35 cellular contexts compared by ENCODE assay signal in genomic region chr5:125863579-125863978, GRCh38.
"Had no signal": no experiment of that assay in that cellular context is flagged by ENCODE, and none has a peak within 500 bp of the region (broad histone marks: within the 10 kb centered on the region; RNA-seq: fewer than 3 reads in every experiment).

No MANE protein-coding gene starts in this region.

- H3K27me3 Mint-ChIP-seq: activated CD4-positive, alpha-beta memory T cell treated with anti-CD3 and anti-CD28 coated beads, Interleukin-2, amount 10 ng/mL, durations not matched to agents 7 days and 5 days; activated CD4-positive, alpha-beta T cell treated with anti-CD3 and anti-CD28 coated beads for 36 hours; activated CD4-positive, alpha-beta T cell treated with anti-CD3 and anti-CD28 coated beads, Interleukin-2, amount 10 ng/mL, durations not matched to agents 7 days and 5 days; activated CD8-positive, alpha-beta memory T cell treated with anti-CD3 and anti-CD28 coated beads, Interleukin-2, amount 10 ng/mL, durations not matched to agents 7 days and 5 days; activated naive CD4-positive, alpha-beta T cell treated with anti-CD3 and anti-CD28 coated beads, Interleukin-2, amount 10 ng/mL, durations not matched to agents 7 days and 5 days; activated naive CD4-positive, alpha-beta T cell treated with anti-CD3 and anti-CD28 coated beads, Interleukin-2, amount 50 U/mL, for 24 hours; activated naive CD8-positive, alpha-beta T cell; activated naive CD8-positive, alpha-beta T cell treated with anti-CD3 and anti-CD28 coated beads, Interleukin-2, amount 10 ng/mL, durations not matched to agents 7 days and 5 days; activated naive CD8-positive, alpha-beta T cell treated with anti-CD3 and anti-CD28 coated beads, Interleukin-2, amount 50 U/mL, for 24 hours; activated T-cell treated with anti-CD3 and anti-CD28 coated beads, Interleukin-2, amount 50 U/mL, for 24 hours; brain had no signal

- H3K9me3 ChIP-seq: ascending aorta, breast epithelium had no signal

- H3K4me1 ChIP-seq: ascending aorta, breast epithelium had no signal

- H3K36me3 ChIP-seq: ascending aorta, breast epithelium, WERI-Rb-1 had no signal

- H3K4me1 Mint-ChIP-seq: activated CD4-positive, alpha-beta memory T cell treated with anti-CD3 and anti-CD28 coated beads, Interleukin-2, amount 10 ng/mL, durations not matched to agents 7 days and 5 days; activated CD4-positive, alpha-beta T cell treated with anti-CD3 and anti-CD28 coated beads for 36 hours; activated CD4-positive, alpha-beta T cell treated with anti-CD3 and anti-CD28 coated beads, Interleukin-2, amount 10 ng/mL, durations not matched to agents 7 days and 5 days; activated CD8-positive, alpha-beta memory T cell treated with anti-CD3 and anti-CD28 coated beads, Interleukin-2, amount 10 ng/mL, durations not matched to agents 7 days and 5 days; activated naive CD4-positive, alpha-beta T cell treated with anti-CD3 and anti-CD28 coated beads, Interleukin-2, amount 10 ng/mL, durations not matched to agents 7 days and 5 days; activated naive CD4-positive, alpha-beta T cell treated with anti-CD3 and anti-CD28 coated beads, Interleukin-2, amount 50 U/mL, for 24 hours; activated naive CD8-positive, alpha-beta T cell treated with anti-CD3 and anti-CD28 coated beads, Interleukin-2, amount 10 ng/mL, durations not matched to agents 7 days and 5 days; activated naive CD8-positive, alpha-beta T cell treated with anti-CD3 and anti-CD28 coated beads, Interleukin-2, amount 50 U/mL, for 24 hours; WTC11 had no signal

- H3K4me3 Mint-ChIP-seq: activated CD4-positive, alpha-beta memory T cell treated with anti-CD3 and anti-CD28 coated beads, Interleukin-2, amount 10 ng/mL, durations not matched to agents 7 days and 5 days; activated CD4-positive, alpha-beta T cell treated with anti-CD3 and anti-CD28 coated beads for 36 hours; activated CD4-positive, alpha-beta T cell treated with anti-CD3 and anti-CD28 coated beads, Interleukin-2, amount 10 ng/mL, durations not matched to agents 7 days and 5 days; activated CD8-positive, alpha-beta memory T cell treated with anti-CD3 and anti-CD28 coated beads, Interleukin-2, amount 10 ng/mL, durations not matched to agents 7 days and 5 days; activated CD8-positive, alpha-beta T cell treated with anti-CD3 and anti-CD28 coated beads, Interleukin-2, amount 10 ng/mL, durations not matched to agents 7 days and 5 days; activated naive CD4-positive, alpha-beta T cell treated with anti-CD3 and anti-CD28 coated beads, Interleukin-2, amount 10 ng/mL, durations not matched to agents 7 days and 5 days; activated naive CD4-positive, alpha-beta T cell treated with anti-CD3 and anti-CD28 coated beads, Interleukin-2, amount 50 U/mL, for 24 hours; activated naive CD8-positive, alpha-beta T cell; activated naive CD8-positive, alpha-beta T cell treated with anti-CD3 and anti-CD28 coated beads, Interleukin-2, amount 10 ng/mL, durations not matched to agents 7 days and 5 days; activated naive CD8-positive, alpha-beta T cell treated with anti-CD3 and anti-CD28 coated beads, Interleukin-2, amount 50 U/mL, for 24 hours; activated T-cell treated with anti-CD3 and anti-CD28 coated beads, Interleukin-2, amount 50 U/mL, for 24 hours; T-helper 1 cell treated with Interleukin-12 subunit alpha and Interleukin-12 subunit beta and Interleukin-4 antibody, amounts not matched to agents 30 μg/mL and 1 μg/mL, for 36 hours; T-helper 2 cell treated with Interferon-gamma antibody and Interleukin-4, amounts not matched to agents 5 μg/mL and 100 μg/mL, for 36 hours; WTC11 had no signal

- H3K36me3 Mint-ChIP-seq: activated CD8-positive, alpha-beta memory T cell treated with anti-CD3 and anti-CD28 coated beads, Interleukin-2, amount 10 ng/mL, durations not matched to agents 7 days and 5 days; activated naive CD4-positive, alpha-beta T cell treated with anti-CD3 and anti-CD28 coated beads, Interleukin-2, amount 10 ng/mL, durations not matched to agents 7 days and 5 days; activated naive CD4-positive, alpha-beta T cell treated with anti-CD3 and anti-CD28 coated beads, Interleukin-2, amount 50 U/mL, for 24 hours; activated naive CD8-positive, alpha-beta T cell; activated naive CD8-positive, alpha-beta T cell treated with anti-CD3 and anti-CD28 coated beads, Interleukin-2, amount 10 ng/mL, durations not matched to agents 7 days and 5 days; brain; WTC11 had no signal

- H3K27ac ChIP-seq: ascending aorta, breast epithelium, WERI-Rb-1 had no signal

- DNase-seq: activated CD4-positive, alpha-beta memory T cell treated with anti-CD3 and anti-CD28 coated beads, Interleukin-2, amount 10 ng/mL, durations not matched to agents 7 days and 5 days; activated CD4-positive, alpha-beta T cell treated with anti-CD3 and anti-CD28 coated beads for 1 hour; activated CD4-positive, alpha-beta T cell treated with anti-CD3 and anti-CD28 coated beads for 36 hours; activated CD4-positive, alpha-beta T cell treated with anti-CD3 and anti-CD28 coated beads for 48 hours; activated CD4-positive, alpha-beta T cell treated with anti-CD3 and anti-CD28 coated beads, Interleukin-2, amount 10 ng/mL, durations not matched to agents 7 days and 5 days; activated CD4-positive, alpha-beta T cell treated with anti-CD3 and anti-CD28 coated beads, Interleukin-2, amount 50 U/mL, for 48 hours; activated CD4-positive, CD25-positive, alpha-beta regulatory T cell; activated CD8-positive, alpha-beta memory T cell treated with anti-CD3 and anti-CD28 coated beads for 24 hours; activated CD8-positive, alpha-beta memory T cell treated with anti-CD3 and anti-CD28 coated beads, Interleukin-2, amount 10 ng/mL, durations not matched to agents 7 days and 5 days; activated CD8-positive, alpha-beta memory T cell treated with anti-CD3 and anti-CD28 coated beads, Interleukin-2, amount 50 U/mL, for 48 hours; activated CD8-positive, alpha-beta T cell treated with anti-CD3 and anti-CD28 coated beads, Interleukin-2, amount 10 ng/mL, durations not matched to agents 7 days and 5 days; activated effector memory CD4-positive, alpha-beta T cell treated with Interleukin-2 at 50 U/mL for 16 hours; activated gamma-delta T cell; activated naive CD4-positive, alpha-beta T cell treated with anti-CD3 and anti-CD28 coated beads, Interleukin-2, amount 10 ng/mL, durations not matched to agents 7 days and 5 days; activated naive CD4-positive, alpha-beta T cell treated with Interleukin-2 at 50 U/mL for 16 hours; activated naive CD8-positive, alpha-beta T cell treated with anti-CD3 and anti-CD28 coated beads, Interleukin-2, amount 10 ng/mL, durations not matched to agents 7 days and 5 days; activated naive CD8-positive, alpha-beta T cell treated with anti-CD3 and anti-CD28 coated beads, Interleukin-2, amount 50 U/mL, for 24 hours; activated T-cell treated with anti-CD3 and anti-CD28 coated beads, Interleukin-2, amount 50 U/mL, for 24 hours; activated T-cell treated with anti-CD3 and anti-CD28 coated beads, Interleukin-2, amount 50 U/mL, for 48 hours; amygdala; anterior cingulate cortex; central memory CD4-positive, alpha-beta T cell; T-helper 1 cell; T-helper 2 cell; T-helper 9 cell; WERI-Rb-1 had no signal

- H3K4me3 ChIP-seq: ascending aorta, breast epithelium had no signal

- H3K27ac Mint-ChIP-seq: activated CD4-positive, alpha-beta memory T cell treated with anti-CD3 and anti-CD28 coated beads, Interleukin-2, amount 10 ng/mL, durations not matched to agents 7 days and 5 days; activated CD4-positive, alpha-beta T cell treated with anti-CD3 and anti-CD28 coated beads for 36 hours; activated CD4-positive, alpha-beta T cell treated with anti-CD3 and anti-CD28 coated beads, Interleukin-2, amount 10 ng/mL, durations not matched to agents 7 days and 5 days; activated CD8-positive, alpha-beta memory T cell treated with anti-CD3 and anti-CD28 coated beads, Interleukin-2, amount 10 ng/mL, durations not matched to agents 7 days and 5 days; activated CD8-positive, alpha-beta T cell treated with anti-CD3 and anti-CD28 coated beads, Interleukin-2, amount 10 ng/mL, durations not matched to agents 7 days and 5 days; activated naive CD4-positive, alpha-beta T cell treated with anti-CD3 and anti-CD28 coated beads, Interleukin-2, amount 10 ng/mL, durations not matched to agents 7 days and 5 days; activated naive CD4-positive, alpha-beta T cell treated with anti-CD3 and anti-CD28 coated beads, Interleukin-2, amount 50 U/mL, for 24 hours; activated naive CD8-positive, alpha-beta T cell; activated naive CD8-positive, alpha-beta T cell treated with anti-CD3 and anti-CD28 coated beads, Interleukin-2, amount 10 ng/mL, durations not matched to agents 7 days and 5 days; activated naive CD8-positive, alpha-beta T cell treated with anti-CD3 and anti-CD28 coated beads, Interleukin-2, amount 50 U/mL, for 24 hours; activated T-cell treated with anti-CD3 and anti-CD28 coated beads, Interleukin-2, amount 50 U/mL, for 24 hours; activated T-helper 2 cell treated with anti-CD3 and anti-CD28 coated beads, Interferon-gamma antibody, Interleukin-2, Interleukin-4, amounts not matched to agents 10 μg/mL and 5 μg/mL and 100 μg/mL, durations not matched to agents 14 hours and 24 hours and 36 hours; T-helper 1 cell treated with Interleukin-12 subunit alpha and Interleukin-12 subunit beta and Interleukin-4 antibody, amounts not matched to agents 30 μg/mL and 1 μg/mL, for 36 hours; T-helper 2 cell treated with Interferon-gamma antibody and Interleukin-4, amounts not matched to agents 5 μg/mL and 100 μg/mL, for 36 hours; WTC11 had no signal

- H3K27me3 ChIP-seq: ascending aorta, breast epithelium had no signal
